In the genomic region with DNA sequence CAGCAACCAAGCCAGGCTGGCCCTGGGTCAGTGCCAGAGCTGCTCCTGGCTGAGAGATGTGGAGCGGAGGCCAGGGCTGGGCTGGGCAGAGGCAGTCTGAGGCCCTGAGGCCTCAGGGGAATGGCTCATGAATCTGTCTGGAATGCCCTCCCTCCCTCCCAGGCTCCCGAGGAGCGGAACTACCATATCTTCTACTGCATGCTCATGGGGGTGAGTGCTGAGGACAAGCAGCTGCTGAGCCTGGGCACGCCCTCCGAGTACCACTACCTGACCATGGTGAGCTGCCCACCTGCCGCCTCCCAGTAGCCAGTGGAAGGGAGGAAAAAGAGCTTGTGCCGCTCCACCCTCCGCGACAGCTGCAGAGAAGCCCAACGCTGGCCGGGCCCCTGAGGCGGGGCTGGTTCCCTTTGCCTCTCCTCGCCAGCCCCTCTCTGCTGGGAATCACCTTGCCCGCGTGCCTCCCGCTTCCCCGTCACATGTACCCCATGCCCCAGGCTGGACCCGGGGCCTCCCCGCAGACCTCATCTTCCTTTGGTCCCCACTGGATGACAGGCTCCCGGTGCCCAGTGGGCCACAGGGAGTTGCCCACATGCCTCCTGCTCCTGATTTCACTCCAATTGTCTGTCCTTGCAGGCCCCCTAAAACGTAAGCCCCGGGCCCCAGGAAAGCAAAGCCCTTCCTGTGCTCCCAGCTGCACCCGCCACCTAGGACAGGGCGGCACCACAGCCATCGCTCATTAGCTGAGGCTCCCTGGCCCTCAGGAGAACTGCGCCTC, we compare ENCODE assay signal across 9 cellular contexts. TPM values are rescaled to one million over a fixed set of nuclear protein-coding genes. Genes with fewer than 3 reads are reported as not detected.
DNase-seq lines count a peak whose midpoint lies in the region; ATAC-seq and TF ChIP-seq lines count a peak whose summit lies in the region.
"Had no signal": no experiment of that assay in that cellular context is flagged by ENCODE, and none has a peak within 500 bp of the region (broad histone marks: within the 10 kb centered on the region; RNA-seq: fewer than 3 reads in every experiment).

No MANE protein-coding gene starts in this region.

- ATAC-seq in left lung, result peak; percentile 41
- ATAC-seq in HG03280 (IDR thresholded peaks at IDR 0.05; ENCODE audit: unreplicated experiment), result no peak

- H3K9me3 ChIP-seq in KOPT-K1 (ENCODE audit: insufficient read depth, low read length, poor library complexity, severe bottlenecking) (no peaks in the 10 kb centered on the region), left lung (no peaks in the 10 kb centered on the region), testis (no peaks in the 10 kb centered on the region)

- 64 to 78% methylated on average over 4 to 26 of the region's 26 CpGs for WGBS in testis, 2 donors

- H3K27me3 ChIP-seq in left lung, result no peaks in the 10 kb centered on the region
- no peaks in the 10 kb centered on the region for H3K27me3 ChIP-seq in testis

- H3K27ac ChIP-seq in KOPT-K1 (ENCODE audit: low read depth, low read length, poor library complexity, severe bottlenecking) (peak overlapping the region; percentile 10), left lung (no peak overlapping the region), testis (no peak overlapping the region)

- H3K4me3 ChIP-seq in left lung, result no peak overlapping the region
- no peak overlapping the region for H3K4me3 ChIP-seq in testis

- TF ChIP-seq CTCF in chondrocyte (IDR thresholded peaks at IDR 0.05) (no peak), left lung (IDR thresholded peaks at IDR 0.05) (no peak), testis (IDR thresholded peaks at IDR 0.05) (no peak)

- H3K4me1 ChIP-seq in left lung, result peaks cover 0 to 7% of the 10 kb centered on the region in 2 donors
- peaks cover 9% of the 10 kb centered on the region for H3K4me1 ChIP-seq in testis

- peak overlapping the region; percentile 97 for H3K27ac Mint-ChIP-seq in chondrocyte (ENCODE audit: unreplicated experiment)

- no peaks in the 10 kb centered on the region for H3K9me3 Mint-ChIP-seq in chondrocyte (ENCODE audit: low read depth)

- peak; percentile 84 for DNase-seq in chondrocyte (ENCODE audit: low spot score)
- peak in 1 of 2 donors; percentile 70 for DNase-seq in left lung
- DNase-seq in testis, result peak; percentile 64
- no peak for DNase-seq in NCI-H2081 treated with DMSO at 0.1 percent for 48 hours (lab: John Stamatoyannopoulos, UW)
- no peak for DNase-seq in putamen (ENCODE audit: low spot score)
- DNase-seq in NCI-H510A treated with DMSO at 0.1 percent for 48 hours (lab: John Stamatoyannopoulos, UW), result no peak

- peak overlapping the region; percentile 40 for H3K4me3 Mint-ChIP-seq in chondrocyte (ENCODE audit: unreplicated experiment)

- H3K36me3 ChIP-seq in KOPT-K1 (ENCODE audit: insufficient read depth, low read length) (no peaks in the 10 kb centered on the region), left lung (no peaks in the 10 kb centered on the region), testis (ENCODE audit: low read depth, missing control alignments) (no peaks in the 10 kb centered on the region)

- no peak for TF ChIP-seq POLR2A in testis (IDR thresholded peaks at IDR 0.05)

- intact Hi-C loops in left lung (cut with DNase I) (no loop called here), testis (cut with DNase I; ENCODE audit: low total_unique reads) (no loop called here)

- H3K27me3 Mint-ChIP-seq in chondrocyte (ENCODE audit: low read depth), result peaks cover 1% of the 10 kb centered on the region

- peaks cover 39% of the 10 kb centered on the region for H3K4me1 Mint-ChIP-seq in chondrocyte (ENCODE audit: low read depth)

- no peaks in the 10 kb centered on the region for H3K36me3 Mint-ChIP-seq in chondrocyte (ENCODE audit: low read depth)
- H3K36me3 Mint-ChIP-seq: IgD-negative memory B cell had no signal

RNA-seq across cellular contexts. Expression of gene MYO7B, which starts 41.1 kb away (rescaled TPM):
- total RNA-seq in chondrocyte (0.02 to 0.31 TPM in 2 of 3 replicates, not detected in the other), left lung (1 to 10 TPM in 1 of 2 donors, under 1 TPM in 1; 0.61 to 2.4 TPM), testis (1 to 10 TPM; 3.6 to 5.6 TPM)
- 4.2 TPM for polyA plus RNA-seq in testis (ENCODE audit: insufficient read depth, low read depth, low replicate concordance)

RNA-seq across cellular contexts. Expression of gene IWS1, which starts 50.3 kb away (rescaled TPM):
- total RNA-seq in chondrocyte (32.4 to 41.8 TPM (median 37.4 TPM) in 3 replicates), left lung (10 to 100 TPM; 37.2 to 37.5 TPM), testis (10 to 100 TPM; 39.6 to 52.7 TPM)
- 33.7 TPM for polyA plus RNA-seq in testis (ENCODE audit: insufficient read depth, low read depth, low replicate concordance)

Comparison
In these comparisons a context has a peak if more than half of its experiments do, and no peak if none do; other contexts are left out.
1. DNase-seq: peak in chondrocyte (single experiment) and testis (single experiment); none in NCI-H2081 treated with DMSO at 0.1 percent for 48 hours (single experiment), putamen (single experiment) and NCI-H510A treated with DMSO at 0.1 percent for 48 hours (single experiment).